ENCODE assay signal across 1 cellular context in genomic region chr10:43218951-43219837, GRCh38.
TF ChIP-seq lines count a peak whose summit lies in the region.

No MANE protein-coding gene starts in this region.

TF ChIP-seq in HepG2, 621 proteins besides CTCF, POLR2A, EP300 and RAD21:
- TF ChIP-seq SP1 (IDR thresholded peaks at IDR 0.05): no peak
- no peak for TF ChIP-seq SP1 (CRISPR knock-in tag; IDR thresholded peaks at IDR 0.05)
- no peak for TF ChIP-seq ZSCAN25 (CRISPR knock-in tag; IDR thresholded peaks at IDR 0.05)
- TF ChIP-seq MAFK (conservative IDR thresholded peaks at IDR 0.05 in 1 of 2, IDR thresholded peaks at IDR 0.05 in 1 of 2; ENCODE audit: low read length in 2 of 2): peak in 1 of 2 experiments; percentile 36; a peak in 2 of 4 replicates
